11 cellular contexts compared by ENCODE assay signal in the genomic region with DNA sequence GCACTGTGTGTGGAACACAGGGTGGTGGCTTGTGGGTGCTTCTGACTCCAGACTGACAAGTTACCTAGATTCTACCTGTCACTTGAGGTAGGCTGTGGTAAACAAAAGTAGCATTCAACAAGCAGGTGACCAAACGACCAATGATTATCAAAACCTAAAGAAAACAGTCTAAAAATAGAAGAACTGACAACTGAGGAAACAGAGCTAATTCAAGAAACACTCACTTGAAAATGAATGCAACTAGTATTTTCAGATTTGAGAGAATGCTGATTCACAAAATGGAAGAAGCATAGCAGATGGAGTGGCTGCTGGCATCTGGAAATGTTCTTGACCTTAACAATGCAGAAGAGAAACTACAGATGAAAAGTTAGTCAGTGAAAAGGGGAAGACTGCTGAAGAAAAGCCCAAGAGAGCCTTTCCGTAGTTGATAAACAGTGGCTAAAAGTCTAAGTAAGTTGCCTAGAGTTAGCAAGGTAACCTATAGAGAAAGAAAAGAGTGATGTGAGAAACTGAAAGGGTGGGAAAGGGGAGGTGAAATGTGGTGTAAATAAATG.
A peak's percentile ranks its signal among the peaks of the same experiment; 100 is the strongest.
DNase-seq lines count a peak whose midpoint lies in the region; ATAC-seq and TF ChIP-seq lines count a peak whose summit lies in the region.
"Had no signal": no experiment of that assay in that cellular context is flagged by ENCODE, and none has a peak within 500 bp of the region (broad histone marks: within the 10 kb centered on the region; RNA-seq: fewer than 3 reads in every experiment).

No MANE protein-coding gene starts in this region.

- H3K27me3 ChIP-seq in vagina: no peaks in the 10 kb centered on the region
- H3K27me3 ChIP-seq: right atrium auricular region had no signal

- no peaks in the 10 kb centered on the region for H3K4me1 ChIP-seq in vagina

- TF ChIP-seq POLR2A in vagina (IDR thresholded peaks at IDR 0.05): no peak

- H3K27ac ChIP-seq in vagina: no peak overlapping the region
- H3K27ac ChIP-seq: right atrium auricular region had no signal

- no peak overlapping the region for H3K4me3 ChIP-seq in vagina
- H3K4me3 ChIP-seq: right atrium auricular region had no signal

- DNase-seq in CD1c-positive myeloid dendritic cell (ENCODE audit: extremely low spot score) (peak; percentile 30), vagina (ENCODE audit: extremely low spot score in 2 of 2) (no peak), NCI-H748 (lab: John Stamatoyannopoulos, UW; ENCODE audit: unreplicated experiment) (no peak), occipital lobe (lab: John Stamatoyannopoulos, UW) (no peak)
- no peak for DNase-seq in activated CD4-positive, alpha-beta T cell treated with anti-CD3 and anti-CD28 coated beads for 48 hours
- DNase-seq: activated gamma-delta T cell treated with Interleukin-2 at 50 U/mL for 16 hours, NCI-H510A treated with DMSO at 0.1 percent for 48 hours had no signal

- intact Hi-C loops in vagina (cut with DNase I): no loop called here

- peak; percentile 89 for ATAC-seq in GM19395 (IDR thresholded peaks at IDR 0.05; ENCODE audit: unreplicated experiment)
- ATAC-seq in HG02870 (IDR thresholded peaks at IDR 0.05; ENCODE audit: unreplicated experiment): peak; percentile 66
- peak; percentile 74 for ATAC-seq in HG03565 (IDR thresholded peaks at IDR 0.05; ENCODE audit: unreplicated experiment)

- peaks cover 9% of the 10 kb centered on the region for H3K9me3 ChIP-seq in vagina

- TF ChIP-seq CTCF in vagina (IDR thresholded peaks at IDR 0.05): no peak

- H3K36me3 ChIP-seq in vagina: no peaks in the 10 kb centered on the region
- H3K36me3 ChIP-seq: right atrium auricular region had no signal
